ENCODE assay signal across 8 cellular contexts in the genomic region with DNA sequence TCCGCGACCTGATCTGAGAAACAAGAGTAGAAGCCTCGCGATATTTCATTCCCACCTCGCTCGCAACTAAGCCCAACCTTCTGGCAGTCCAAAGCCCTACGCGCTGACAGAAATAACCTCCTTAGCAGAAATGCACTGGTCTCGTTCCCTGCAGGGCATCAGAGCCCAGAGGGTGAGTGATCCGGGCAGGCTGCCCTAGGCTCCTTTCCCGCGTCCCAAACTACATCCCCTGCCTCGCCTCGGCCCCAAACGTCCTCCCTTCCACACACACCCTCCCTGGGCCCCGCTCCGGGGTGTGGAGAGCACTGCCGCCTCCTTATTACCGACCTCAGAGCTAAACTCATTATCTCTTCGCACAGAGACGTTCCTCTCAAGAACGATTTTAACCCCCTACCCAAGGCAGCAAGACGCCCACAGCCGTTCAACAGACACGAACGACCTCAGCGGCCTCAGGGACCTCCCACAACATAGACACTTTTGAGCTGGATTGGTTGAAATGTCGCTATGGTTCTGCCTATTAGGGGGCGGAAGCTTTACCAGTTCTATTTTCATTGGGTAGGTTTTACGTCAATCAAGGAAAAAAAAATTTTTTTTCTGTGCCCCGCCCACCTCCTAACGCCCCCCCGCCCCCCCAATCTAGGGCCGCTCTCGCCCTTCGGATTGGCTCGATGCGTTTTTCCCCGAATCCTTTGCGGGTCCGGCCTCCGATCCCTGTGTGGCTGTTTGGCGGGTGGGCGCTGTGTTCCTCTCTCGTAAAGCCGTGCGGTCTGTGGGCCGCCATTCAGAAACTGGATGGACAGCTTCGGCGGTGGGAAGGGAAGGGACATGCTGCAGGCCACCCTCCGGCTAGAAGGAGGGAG. TPM values are rescaled to one million over a fixed set of nuclear protein-coding genes. Genes with fewer than 3 reads are reported as not detected.
DNase-seq lines count a peak whose midpoint lies in the region; TF ChIP-seq lines count a peak whose summit lies in the region.

A gene (minus strand): TSS at position 439 of the 860 bp plus-strand sequence. CDS start 95 bp downstream, at position 344.

- in situ Hi-C loops in G401 (cut with HindIII; ENCODE audit: low sequenced_read_pairs) (no loop called here), HAP-1 (cut with MboI; ENCODE audit: low sequenced_read_pairs) (no loop called here)

- peak within 1 kb of the TSS; percentile 97 for H3K4me2 ChIP-seq in neural cell (ENCODE audit: low read length)

- H3K9me3 ChIP-seq in HAP-1 (no peaks in the 10 kb centered on the region), MG63 (no peaks in the 10 kb centered on the region), neural cell (ENCODE audit: low read length) (no peaks in the 10 kb centered on the region), stomach (no peaks in the 10 kb centered on the region)

- H3F3A ChIP-seq in neural cell (ENCODE audit: insufficient read depth, low read length, poor library complexity, severe bottlenecking) = peaks cover 12% of the 10 kb centered on the region

- TF ChIP-seq EP300 in neural cell (conservative IDR thresholded peaks at IDR 0.05; ENCODE audit: poor library complexity, severe bottlenecking) = peak; percentile 64
- no peak for TF ChIP-seq EP300 in stomach (IDR thresholded peaks at IDR 0.05)

- WGBS in stomach, 5 donors = 0 to 1% (median 1%) methylated on average over 48 to 51 of the region's 51 CpGs

- peaks cover 34% of the 10 kb centered on the region for H3K79me2 ChIP-seq in neural cell (replicated peaks; ENCODE audit: insufficient read depth, low read length)

- peak; percentile 48 for TF ChIP-seq RAD21 in neural cell (conservative IDR thresholded peaks at IDR 0.05)

- no peaks in the 10 kb centered on the region for H4K20me1 ChIP-seq in neural cell (ENCODE audit: insufficient read depth)

- peak; percentile 42 for TF ChIP-seq CTCF in neural cell (IDR thresholded peaks at IDR 0.05; ENCODE audit: poor library complexity, severe bottlenecking)
- no peak for TF ChIP-seq CTCF in stomach (IDR thresholded peaks at IDR 0.05)

- H3K36me3 ChIP-seq in HAP-1 (replicated peaks) (peaks cover 14% of the 10 kb centered on the region; the same call in 1 of the 2 replicates), MG63 (peaks cover 13% of the 10 kb centered on the region; the same call in 1 of the 2 replicates), neural cell (ENCODE audit: insufficient read depth, low read length) (no peaks in the 10 kb centered on the region), stomach (peaks cover 0 to 13% (median 2%) of the 10 kb centered on the region in 4 donors)

- no peaks in the 10 kb centered on the region for H3K9me2 ChIP-seq in neural cell (ENCODE audit: insufficient read depth, low read length)

- H2AFZ ChIP-seq in neural cell (ENCODE audit: low read depth, low read length) = peak within 1 kb of the TSS; percentile 94

- peak within 1 kb of the TSS; percentile 99 for H3K9ac ChIP-seq in neural cell (ENCODE audit: low read length)

- peak in 2 of 4 donors; percentile 27 to 75 for TF ChIP-seq POLR2A in stomach (IDR thresholded peaks at IDR 0.05)

- H3K4me3 ChIP-seq in HAP-1 (peak within 1 kb of the TSS; percentile 83), MG63 (peak within 1 kb of the TSS; percentile 85), neural cell (ENCODE audit: low read length) (peak within 1 kb of the TSS; percentile 80), stomach (peak within 1 kb of the TSS; percentile 76 to 86 (median 80))

- no peaks in the 10 kb centered on the region for H3K27me3 ChIP-seq in HAP-1 (ENCODE audit: low read depth)
- H3K27me3 ChIP-seq in MG63 = no peaks in the 10 kb centered on the region
- no peaks in the 10 kb centered on the region for H3K27me3 ChIP-seq in neural cell (ENCODE audit: insufficient read depth, low read depth, low read length)
- H3K27me3 ChIP-seq in stomach = no peaks in the 10 kb centered on the region

- H3K27ac ChIP-seq in neural cell (ENCODE audit: low read length) = peak within 1 kb of the TSS; percentile 100
- H3K27ac ChIP-seq in stomach = peak within 1 kb of the TSS; percentile 91 to 98 (median 96)

- DNase-seq in G401 (ENCODE audit: low spot score) (peak; percentile 98), HAP-1 (ENCODE audit: low spot score in 2 of 2) (peak; percentile 97), MG63 (peak; percentile 97), SHP77 treated with DMSO at 0.1 percent for 48 hours (lab: John Stamatoyannopoulos, UW) (peak; percentile 95), fibroblast of the conjunctiva (ENCODE audit: low read depth) (peak; percentile 94), stomach (peak; percentile 92)
- DNase-seq in activated effector memory CD4-positive, alpha-beta T cell treated with anti-CD3 and anti-CD28 coated beads, Interleukin-2, amount 50 U/mL, for 16 hours = peak; percentile 96

- intact Hi-C loops in stomach (cut with DNase I; ENCODE audit: low total_unique reads) = no loop called here

- peaks cover 22% of the 10 kb centered on the region for H3K4me1 ChIP-seq in HAP-1
- H3K4me1 ChIP-seq in stomach = peaks cover 6 to 32% (median 12%) of the 10 kb centered on the region in 4 donors

TF ChIP-seq in neural cell, 6 proteins besides CTCF, POLR2A, EP300 and RAD21:
- TF ChIP-seq EZH2 (IDR thresholded peaks at IDR 0.05; ENCODE audit: borderline replicate concordance, insufficient read depth, low read length, poor library complexity, severe bottlenecking) (no peak), POLR2AphosphoS5 (IDR thresholded peaks at IDR 0.05) (peak; percentile 95), SMC3 (conservative IDR thresholded peaks at IDR 0.05; ENCODE audit: poor library complexity) (peak; percentile 54), MXI1 (conservative IDR thresholded peaks at IDR 0.05; ENCODE audit: poor library complexity, severe bottlenecking) (peak; percentile 77), TAF1 (IDR thresholded peaks at IDR 0.05; ENCODE audit: low read depth) (peak; percentile 98)
- TF ChIP-seq, protein P1, sequence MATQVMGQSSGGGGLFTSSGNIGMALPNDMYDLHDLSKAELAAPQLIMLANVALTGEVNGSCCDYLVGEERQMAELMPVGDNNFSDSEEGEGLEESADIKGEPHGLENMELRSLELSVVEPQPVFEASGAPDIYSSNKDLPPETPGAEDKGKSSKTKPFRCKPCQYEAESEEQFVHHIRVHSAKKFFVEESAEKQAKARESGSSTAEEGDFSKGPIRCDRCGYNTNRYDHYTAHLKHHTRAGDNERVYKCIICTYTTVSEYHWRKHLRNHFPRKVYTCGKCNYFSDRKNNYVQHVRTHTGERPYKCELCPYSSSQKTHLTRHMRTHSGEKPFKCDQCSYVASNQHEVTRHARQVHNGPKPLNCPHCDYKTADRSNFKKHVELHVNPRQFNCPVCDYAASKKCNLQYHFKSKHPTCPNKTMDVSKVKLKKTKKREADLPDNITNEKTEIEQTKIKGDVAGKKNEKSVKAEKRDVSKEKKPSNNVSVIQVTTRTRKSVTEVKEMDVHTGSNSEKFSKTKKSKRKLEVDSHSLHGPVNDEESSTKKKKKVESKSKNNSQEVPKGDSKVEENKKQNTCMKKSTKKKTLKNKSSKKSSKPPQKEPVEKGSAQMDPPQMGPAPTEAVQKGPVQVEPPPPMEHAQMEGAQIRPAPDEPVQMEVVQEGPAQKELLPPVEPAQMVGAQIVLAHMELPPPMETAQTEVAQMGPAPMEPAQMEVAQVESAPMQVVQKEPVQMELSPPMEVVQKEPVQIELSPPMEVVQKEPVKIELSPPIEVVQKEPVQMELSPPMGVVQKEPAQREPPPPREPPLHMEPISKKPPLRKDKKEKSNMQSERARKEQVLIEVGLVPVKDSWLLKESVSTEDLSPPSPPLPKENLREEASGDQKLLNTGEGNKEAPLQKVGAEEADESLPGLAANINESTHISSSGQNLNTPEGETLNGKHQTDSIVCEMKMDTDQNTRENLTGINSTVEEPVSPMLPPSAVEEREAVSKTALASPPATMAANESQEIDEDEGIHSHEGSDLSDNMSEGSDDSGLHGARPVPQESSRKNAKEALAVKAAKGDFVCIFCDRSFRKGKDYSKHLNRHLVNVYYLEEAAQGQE (IDR thresholded peaks at IDR 0.05; ENCODE audit: borderline replicate concordance) = peak; percentile 93

RNA-seq across cellular contexts. Expression of the gene that starts here (rescaled TPM):
- 20.2 and 48.4 TPM in 2 replicates for total RNA-seq in G401 (2014; rRNA removed; shearing (Covaris generic))
- total RNA-seq in MG63 (2014; rRNA removed; shearing (Covaris generic); ENCODE audit: low replicate concordance) = 24.5 and 44.6 TPM in 2 replicates
- 87.8 and 116 TPM in 2 replicates for polyA plus RNA-seq in neural cell
- polyA minus RNA-seq in neural cell = 28.2 and 31.0 TPM in 2 replicates
- 10 to 100 TPM in 2 of 5 donors, 1 to 10 TPM in 2, not detected in 1; 1.8 to 22.2 (median 8.7) TPM for total RNA-seq in stomach
- 10 to 100 TPM; 15.8 to 19.9 (median 18.3) TPM for polyA plus RNA-seq in stomach

Comparison
In these comparisons a context has a peak if more than half of its experiments do, and no peak if none do; other contexts are left out.
1. Peak in every context shown above with its lines: DNase-seq, H3K4me3 ChIP-seq and H3K27ac ChIP-seq.